17 cellular contexts compared by ENCODE assay signal in genomic region chr4:183918696-183919095, GRCh38. TPM values are rescaled to one million over a fixed set of nuclear protein-coding genes. Genes with fewer than 3 reads are reported as not detected.
"Had no signal": no experiment of that assay in that cellular context is flagged by ENCODE, and none has a peak within 500 bp of the region (broad histone marks: within the 10 kb centered on the region; RNA-seq: fewer than 3 reads in every experiment).

No MANE protein-coding gene starts in this region.

- DNase-seq: naive thymus-derived CD4-positive, alpha-beta T cell; natural killer cell; occipital lobe; posterior cingulate gyrus; retina; right lobe of liver; sigmoid colon; small intestine; stimulated activated CD4-positive, alpha-beta T cell treated with anti-CD3 and anti-CD28 coated beads, Interleukin-15, amount 100 ng/mL, for 24 hours; stimulated activated CD4-positive, alpha-beta T cell treated with anti-CD3 and anti-CD28 coated beads, Interleukin-2, amount 100 ng/mL, for 24 hours; stimulated activated CD4-positive, alpha-beta T cell treated with anti-CD3 and anti-CD28 coated beads, Interleukin-2, amount 100 ng/mL, for 48 hours; stimulated activated CD4-positive, alpha-beta T cell treated with anti-CD3 and anti-CD28 coated beads, Interleukin-4, amount 100 ng/mL, for 24 hours; stimulated activated naive B cell treated with anti-CD40 and anti-IgM and Interleukin-4, amounts not matched to agents 10 μg/mL and 1 μg/mL and 100 μg/mL, for 72 hours; stimulated activated naive CD4-positive, alpha-beta T cell treated with Interleukin-2 at 50 U/mL for 16 hours; stomach; trophoblast cell had no signal

- ATAC-seq: naive thymus-derived CD4-positive, alpha-beta T cell; natural killer cell; psoas muscle; stimulated activated naive B cell treated with anti-CD40 and anti-IgM and Interleukin-4, amounts not matched to agents 10 μg/mL and 1 μg/mL and 100 μg/mL, for 72 hours had no signal

RNA-seq across cellular contexts. Expression of gene STOX2, which starts 13.6 kb away (rescaled TPM):
- total RNA-seq: naive thymus-derived CD4-positive, alpha-beta T cell had no signal
